Comparison of ENCODE assay signal across 23 cellular contexts in the genomic region with DNA sequence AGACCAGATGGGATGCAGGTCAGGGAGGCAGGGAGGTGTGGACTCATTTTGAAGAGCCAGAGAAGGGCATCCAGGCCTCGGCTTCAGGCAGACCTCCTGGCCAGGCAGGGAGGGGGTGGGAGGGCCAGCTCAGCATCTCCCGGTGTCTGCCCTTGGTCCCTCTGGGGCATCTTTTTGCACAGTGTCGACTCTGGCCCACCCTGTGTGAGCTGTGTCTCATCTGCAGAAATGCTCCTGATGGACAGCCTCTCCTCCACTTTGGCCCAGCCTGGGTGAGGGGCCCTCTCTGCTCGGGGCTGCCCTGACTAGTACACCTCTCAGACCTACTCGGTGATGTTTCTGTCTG.
DNase-seq lines count a peak whose midpoint lies in the region; ATAC-seq and TF ChIP-seq lines count a peak whose summit lies in the region.
"Had no signal": no experiment of that assay in that cellular context is flagged by ENCODE, and none has a peak within 500 bp of the region (broad histone marks: within the 10 kb centered on the region; RNA-seq: fewer than 3 reads in every experiment).

No MANE protein-coding gene starts in this region.

- 47% methylated on average over 5 of the region's 5 CpGs for WGBS in esophagus muscularis mucosa

- TF ChIP-seq CTCF in AG04450 (IDR thresholded peaks at IDR 0.05; ENCODE audit: low read depth, low read length) (no peak), HFFc6 (IDR thresholded peaks at IDR 0.05) (no peak), esophagus muscularis mucosa (IDR thresholded peaks at IDR 0.05) (no peak), osteoblast (IDR thresholded peaks at IDR 0.05; ENCODE audit: extremely low read depth, low read depth, low read length) (no peak), GM13977 (IDR thresholded peaks at IDR 0.05; ENCODE audit: extremely low read depth, insufficient read depth, missing control alignments) (no peak)

- H4K20me1 ChIP-seq in osteoblast (ENCODE audit: insufficient read depth, low read length), result no peaks in the 10 kb centered on the region

- peaks cover 10% of the 10 kb centered on the region for H3K36me3 Mint-ChIP-seq in HFFc6 (ENCODE audit: low read depth)
- H3K36me3 Mint-ChIP-seq: activated naive CD4-positive, alpha-beta T cell treated with anti-CD3 and anti-CD28 coated beads, Interleukin-2, amount 50 U/mL, for 72 hours had no signal

- peaks cover 7% of the 10 kb centered on the region for H3K27me3 Mint-ChIP-seq in HFFc6 (ENCODE audit: insufficient read depth)
- H3K27me3 Mint-ChIP-seq: activated CD8-positive, alpha-beta T cell treated with anti-CD3 and anti-CD28 coated beads for 36 hours had no signal

- H3K4me1 Mint-ChIP-seq in HFFc6 (ENCODE audit: low read depth), result peaks cover 52% of the 10 kb centered on the region
- H3K4me1 Mint-ChIP-seq: activated T-helper 17 cell treated with anti-CD3 and anti-CD28 coated beads, Interleukin-2, amount 50 U/mL, for 72 hours; stimulated activated naive CD8-positive, alpha-beta T cell treated with anti-CD3 and anti-CD28 coated beads, Interleukin-15, amount 100 ng/mL, for 72 hours had no signal

- H3K27ac Mint-ChIP-seq in HFFc6, result peak overlapping the region; percentile 96
- H3K27ac Mint-ChIP-seq: activated CD8-positive, alpha-beta T cell treated with anti-CD3 and anti-CD28 coated beads for 36 hours; activated naive CD4-positive, alpha-beta T cell treated with anti-CD3 and anti-CD28 coated beads, Interleukin-2, amount 50 U/mL, for 72 hours; activated T-helper 17 cell treated with anti-CD3 and anti-CD28 coated beads, Interleukin-2, amount 50 U/mL, for 72 hours; stimulated activated naive CD8-positive, alpha-beta T cell treated with anti-CD3 and anti-CD28 coated beads, Interleukin-15, amount 100 ng/mL, for 72 hours; T-helper 1 cell treated with Interleukin-12 subunit alpha and Interleukin-12 subunit beta and Interleukin-4 antibody, amounts not matched to agents 30 μg/mL and 1 μg/mL, for 36 hours had no signal

- CTCF ChIA-PET in AG04450 (lab: Charles Lee), result no interaction called here

- H3K4me2 ChIP-seq in osteoblast (ENCODE audit: insufficient read depth, low read length), result peak overlapping the region; percentile 76

- no peaks in the 10 kb centered on the region for H3K36me3 ChIP-seq in esophagus muscularis mucosa
- H3K36me3 ChIP-seq in osteoblast (ENCODE audit: insufficient read depth, low read length), result no peaks in the 10 kb centered on the region
- H3K36me3 ChIP-seq: ascending aorta, prostate gland, SJSA1, tibial nerve had no signal

- H3K4me3 ChIP-seq in AG04450 (ENCODE audit: low read depth, low read length), result peak overlapping the region; percentile 41
- H3K4me3 ChIP-seq in esophagus muscularis mucosa, result peak overlapping the region in 2 of 4 donors; percentile 4 to 31
- peak overlapping the region; percentile 6 for H3K4me3 ChIP-seq in osteoblast (ENCODE audit: insufficient read depth, low read length)
- H3K4me3 ChIP-seq: ascending aorta, prostate gland, SJSA1, skin epidermis, tibial nerve had no signal

- peaks cover 3% of the 10 kb centered on the region for H3K27me3 ChIP-seq in AG04450 (ENCODE audit: control insufficient read depth, insufficient read depth, low read length)
- no peaks in the 10 kb centered on the region for H3K27me3 ChIP-seq in esophagus muscularis mucosa
- H3K27me3 ChIP-seq in osteoblast (ENCODE audit: insufficient read depth, low read length), result peaks cover 4% of the 10 kb centered on the region
- H3K27me3 ChIP-seq: ascending aorta, tibial nerve had no signal

- peak overlapping the region; percentile 89 for H3K4me3 Mint-ChIP-seq in HFFc6
- H3K4me3 Mint-ChIP-seq: activated CD8-positive, alpha-beta T cell treated with anti-CD3 and anti-CD28 coated beads for 36 hours; activated T-helper 17 cell treated with anti-CD3 and anti-CD28 coated beads, Interleukin-2, amount 50 U/mL, for 72 hours; stimulated activated naive CD8-positive, alpha-beta T cell treated with anti-CD3 and anti-CD28 coated beads, Interleukin-15, amount 100 ng/mL, for 72 hours; T-helper 1 cell treated with Interleukin-12 subunit alpha and Interleukin-12 subunit beta and Interleukin-4 antibody, amounts not matched to agents 30 μg/mL and 1 μg/mL, for 36 hours had no signal

- POLR2A ChIA-PET in AG04450 (lab: Yijun Ruan, JAX), result interaction anchor here (1.0 kb wide), 1 partner anchor 14 kb away, joined by 3 read pairs; no protein-coding TSS in a partner anchor

- H3K9me3 ChIP-seq in AG04450 (ENCODE audit: control insufficient read depth, insufficient read depth, low read length) (peaks cover 8% of the 10 kb centered on the region), esophagus muscularis mucosa (no peaks in the 10 kb centered on the region), osteoblast (ENCODE audit: low read depth, low read length) (peaks cover 4% of the 10 kb centered on the region)
- H3K9me3 ChIP-seq: ascending aorta, prostate gland, SJSA1 had no signal

- H3K79me2 ChIP-seq in osteoblast (ENCODE audit: insufficient read depth, low read length), result no peaks in the 10 kb centered on the region

- H3K4me1 ChIP-seq in esophagus muscularis mucosa (peaks cover 25 to 35% (median 31%) of the 10 kb centered on the region in 4 donors), osteoblast (ENCODE audit: insufficient read depth, low read length) (peaks cover 19% of the 10 kb centered on the region)
- H3K4me1 ChIP-seq: ascending aorta, prostate gland had no signal

- peaks cover 5% of the 10 kb centered on the region for H3K9me3 Mint-ChIP-seq in HFFc6
- H3K9me3 Mint-ChIP-seq: activated CD8-positive, alpha-beta T cell treated with anti-CD3 and anti-CD28 coated beads for 36 hours; activated naive CD4-positive, alpha-beta T cell treated with anti-CD3 and anti-CD28 coated beads, Interleukin-2, amount 50 U/mL, for 72 hours; activated T-helper 17 cell treated with anti-CD3 and anti-CD28 coated beads, Interleukin-2, amount 50 U/mL, for 72 hours; T-helper 1 cell treated with Interleukin-12 subunit alpha and Interleukin-12 subunit beta and Interleukin-4 antibody, amounts not matched to agents 30 μg/mL and 1 μg/mL, for 36 hours had no signal

- DNase-seq in AG04450 (ENCODE audit: low read depth, low spot score) (no peak), HFFc6 (no peak), esophagus muscularis mucosa (ENCODE audit: extremely low spot score) (no peak), osteoblast (ENCODE audit: insufficient read length, low spot score, missing footprints) (peak; percentile 13), NCI-H446 (lab: John Stamatoyannopoulos, UW) (no peak), GM13977 (ENCODE audit: low spot score) (no peak), inferior parietal cortex (ENCODE audit: extremely low spot score) (no peak)
- DNase-seq: activated CD4-positive, CD25-positive, alpha-beta regulatory T cell treated with anti-CD3 and anti-CD28 coated beads, Interleukin-2, amount 50 U/mL, for 72 hours; activated CD8-positive, alpha-beta T cell treated with anti-CD3 and anti-CD28 coated beads for 36 hours; glutamatergic neuron; NCI-H1417 treated with DMSO at 0.1 percent for 48 hours; NCI-H774; stimulated activated CD8-positive, alpha-beta memory T cell treated with anti-CD3 and anti-CD28 coated beads, Interleukin-4, amount 100 ng/mL, for 48 hours; stimulated activated naive CD8-positive, alpha-beta T cell treated with anti-CD3 and anti-CD28 coated beads, Interleukin-15, amount 100 ng/mL, for 72 hours had no signal

- H3K27ac ChIP-seq in AG04450 (ENCODE audit: low read depth, low read length) (peak overlapping the region; percentile 31), esophagus muscularis mucosa (replicated peaks in 1 of 4) (peak overlapping the region; percentile 40 to 66 (median 59)), osteoblast (ENCODE audit: low read depth, low read length) (peak overlapping the region; percentile 32)
- H3K27ac ChIP-seq: ascending aorta, prostate gland, SJSA1 had no signal

- no peak for TF ChIP-seq EP300 in esophagus muscularis mucosa (IDR thresholded peaks at IDR 0.05)

- no peak overlapping the region for H2AFZ ChIP-seq in osteoblast (ENCODE audit: low read length)

- no peak for TF ChIP-seq POLR2A in esophagus muscularis mucosa (IDR thresholded peaks at IDR 0.05; ENCODE audit: low read depth)

- intact Hi-C loops in esophagus muscularis mucosa (cut with DNase I), result no loop called here

- no peak for ATAC-seq in GM18909 (IDR thresholded peaks at IDR 0.05; ENCODE audit: poor library complexity, unreplicated experiment)
- ATAC-seq: activated CD8-positive, alpha-beta T cell treated with anti-CD3 and anti-CD28 coated beads for 36 hours; activated naive CD4-positive, alpha-beta T cell treated with anti-CD3 and anti-CD28 coated beads, Interleukin-2, amount 50 U/mL, for 72 hours; activated T-helper 17 cell treated with anti-CD3 and anti-CD28 coated beads, Interleukin-2, amount 50 U/mL, for 72 hours; stimulated activated naive CD8-positive, alpha-beta T cell treated with anti-CD3 and anti-CD28 coated beads, Interleukin-15, amount 100 ng/mL, for 72 hours had no signal

- in situ Hi-C loops in GM13977 (cut with MboI; ENCODE audit: low pct_unique_long_range_greater_than_20kb, low sequenced_read_pairs, unreplicated experiment), result no loop called here
